Comparison of ENCODE assay signal across 16 cellular contexts in genomic region chr6:129099696-129100095, GRCh38.
DNase-seq lines count a peak whose midpoint lies in the region; ATAC-seq and TF ChIP-seq lines count a peak whose summit lies in the region.
"Had no signal": no experiment of that assay in that cellular context is flagged by ENCODE, and none has a peak within 500 bp of the region (broad histone marks: within the 10 kb centered on the region; RNA-seq: fewer than 3 reads in every experiment).

No MANE protein-coding gene starts in this region.

- H3K4ac ChIP-seq in trophoblast cell (ENCODE audit: low read depth, low read length) = no peak overlapping the region

- H3K79me2 ChIP-seq in trophoblast cell (ENCODE audit: control insufficient read depth, insufficient read depth, low read length, poor library complexity) = no peaks in the 10 kb centered on the region

- no peak overlapping the region for H3K9ac ChIP-seq in trophoblast cell (ENCODE audit: low read length)
- H3K9ac ChIP-seq: BLaER1 treated with 17β-estradiol and CSF1 and Interleukin-3, amounts not matched to agents 10 nM and 100 nM had no signal

- ATAC-seq in left ventricle myocardium superior (no peak), HG02852 (IDR thresholded peaks at IDR 0.05; ENCODE audit: unreplicated experiment) (no peak)
- ATAC-seq: A549 had no signal

- intact Hi-C loops in left ventricle myocardium inferior (cut with micrococcal nuclease) = no loop called here
- intact Hi-C loops in left ventricle myocardium superior (cut with micrococcal nuclease) = no loop called here

- no peak overlapping the region for H3K4me3 ChIP-seq in left ventricle myocardium inferior
- H3K4me3 ChIP-seq in trophoblast cell (ENCODE audit: low read depth, low read length) = no peak overlapping the region
- H3K4me3 ChIP-seq: A549; BLaER1 treated with 17β-estradiol and CSF1 and Interleukin-3, amounts not matched to agents 10 nM and 100 nM had no signal

- no peak overlapping the region for H4K91ac ChIP-seq in trophoblast cell (ENCODE audit: low read depth, low read length)

- no peaks in the 10 kb centered on the region for H3K9me3 ChIP-seq in left ventricle myocardium inferior (replicated peaks)
- no peaks in the 10 kb centered on the region for H3K9me3 ChIP-seq in trophoblast cell (ENCODE audit: insufficient read depth, low read depth, low read length)
- H3K9me3 ChIP-seq: A549; BLaER1 treated with 17β-estradiol and CSF1 and Interleukin-3, amounts not matched to agents 10 nM and 100 nM had no signal

- no peak overlapping the region for H2BK120ac ChIP-seq in trophoblast cell (ENCODE audit: insufficient read depth, low read length, poor library complexity)

- H3K27ac ChIP-seq in left ventricle myocardium inferior (replicated peaks) = peak overlapping the region; percentile 85
- H3K27ac ChIP-seq in trophoblast cell (ENCODE audit: low read depth, low read length) = no peak overlapping the region
- H3K27ac ChIP-seq: 22Rv1, A549 had no signal

- H2AK5ac ChIP-seq in trophoblast cell (ENCODE audit: low read length) = no peak overlapping the region

- H4K8ac ChIP-seq in trophoblast cell (ENCODE audit: low read depth, low read length) = no peak overlapping the region

- DNase-seq in left ventricle myocardium inferior = no peak
- DNase-seq in left ventricle myocardium superior = no peak
- DNase-seq in trophoblast cell = peak; percentile 87 to 98
- DNase-seq in C1 segment of cervical spinal cord (lab: John Stamatoyannopoulos, UW) = no peak
- DNase-seq: AML-193; Calu3; CD4-positive, alpha-beta memory T cell; CD4-positive, CD25-positive, alpha-beta regulatory T cell; CD8-positive, alpha-beta memory T cell; COR-L47; DMS79 treated with DMSO at 0.1 percent for 48 hours; GF-D8 had no signal

- no peak overlapping the region for H3K18ac ChIP-seq in trophoblast cell (ENCODE audit: low read length)

- H2BK5ac ChIP-seq in trophoblast cell (ENCODE audit: low read depth, low read length, poor library complexity) = no peak overlapping the region

- H3K23ac ChIP-seq in trophoblast cell (ENCODE audit: low read length) = no peak overlapping the region

- H3K36me3 ChIP-seq in left ventricle myocardium inferior = peaks cover 9% of the 10 kb centered on the region
- H3K36me3 ChIP-seq in trophoblast cell (ENCODE audit: control insufficient read depth in 1 of 2, insufficient read depth in 2 of 2, low read length in 2 of 2) = no peaks in the 10 kb centered on the region
- H3K36me3 ChIP-seq: BLaER1 treated with 17β-estradiol and CSF1 and Interleukin-3, amounts not matched to agents 10 nM and 100 nM had no signal

- H2AFZ ChIP-seq in trophoblast cell (ENCODE audit: insufficient read depth, low read length, poor library complexity) = no peak overlapping the region

- no peak overlapping the region for H3K4me2 ChIP-seq in trophoblast cell (ENCODE audit: low read length)
- H3K4me2 ChIP-seq: A549 had no signal

- H3K27me3 ChIP-seq in left ventricle myocardium inferior (ENCODE audit: low read depth) (no peaks in the 10 kb centered on the region), trophoblast cell (ENCODE audit: insufficient read depth, low read length) (no peaks in the 10 kb centered on the region)
- H3K27me3 ChIP-seq: BLaER1 treated with 17β-estradiol and CSF1 and Interleukin-3, amounts not matched to agents 10 nM and 100 nM had no signal

- H3K79me1 ChIP-seq in trophoblast cell (ENCODE audit: low read length) = no peaks in the 10 kb centered on the region

- no peak overlapping the region for H3K14ac ChIP-seq in trophoblast cell (ENCODE audit: low read length)

- TF ChIP-seq CTCF in left ventricle myocardium inferior (IDR thresholded peaks at IDR 0.05; ENCODE audit: borderline replicate concordance) = no peak

- no peak overlapping the region for H2BK12ac ChIP-seq in trophoblast cell (ENCODE audit: low read length)

- H4K12ac ChIP-seq in trophoblast cell (ENCODE audit: low read depth, low read length) = no peak overlapping the region

- H3K4me1 ChIP-seq in left ventricle myocardium inferior (peaks cover 82% of the 10 kb centered on the region), trophoblast cell (ENCODE audit: control insufficient read depth in 1 of 2, insufficient read depth in 2 of 2, low read length in 2 of 2) (no peaks in the 10 kb centered on the region)
- H3K4me1 ChIP-seq: A549 had no signal

Comparison
In these comparisons a context has a peak if more than half of its experiments do, and no peak if none do; other contexts are left out.
1. DNase-seq: peak in trophoblast cell (2 of 2); none in left ventricle myocardium inferior (single experiment), left ventricle myocardium superior (single experiment) and C1 segment of cervical spinal cord (0 of 14).